In genomic region chr2:150911766-150912280, GRCh38 we compare ENCODE assay signal across 8 cellular contexts.
DNase-seq lines count a peak whose midpoint lies in the region; ATAC-seq and TF ChIP-seq lines count a peak whose summit lies in the region.

No MANE protein-coding gene starts in this region.

- H3K4me3 ChIP-seq in left lung, result no peak overlapping the region
- no peak overlapping the region for H3K4me3 ChIP-seq in transverse colon

- intact Hi-C loops in left lung (cut with DNase I), result no loop called here
- intact Hi-C loops in transverse colon (cut with DNase I; ENCODE audit: low total_unique reads), result no loop called here

- DNase-seq in HuH-7 (ENCODE audit: low spot score), result peak; percentile 28
- peak; percentile 24 for DNase-seq in brain pericyte (ENCODE audit: low read depth, low spot score)
- DNase-seq in left lung, result peak; percentile 43 to 64
- peak; percentile 34 for DNase-seq in transverse colon
- no peak for DNase-seq in NK-92 treated with Interleukin-12 subunit alpha and Interleukin-12 subunit beta, amount 100 ng/mL, for 24 hours (lab: John Stamatoyannopoulos, UW)
- DNase-seq in foreskin melanocyte, result no peak

- no peaks in the 10 kb centered on the region for H3K9me3 ChIP-seq in left lung
- H3K9me3 ChIP-seq in transverse colon, result no peaks in the 10 kb centered on the region

- TF ChIP-seq POLR2A in transverse colon (IDR thresholded peaks at IDR 0.05), result no peak

- WGBS in transverse colon (ENCODE audit: low coverage in 1 of 2), 2 donors, result 49 to 66% methylated on average over 5 to 9 of the region's 9 CpGs

- H3K27ac ChIP-seq in left lung (peak overlapping the region in 1 of 2 donors; percentile 46), transverse colon (peak overlapping the region in 3 of 4 donors; percentile 0 to 52 (median 44))

- no peak for TF ChIP-seq EP300 in transverse colon (IDR thresholded peaks at IDR 0.05; ENCODE audit: low read depth)

- H3K36me3 ChIP-seq in left lung (no peaks in the 10 kb centered on the region), transverse colon (no peaks in the 10 kb centered on the region)

- H3K27me3 ChIP-seq in left lung, result no peaks in the 10 kb centered on the region
- no peaks in the 10 kb centered on the region for H3K27me3 ChIP-seq in transverse colon

- in situ Hi-C loops in transverse colon (cut with MboI; ENCODE audit: low pct_ligation_motif_present in 1 of 4, low pct_unique_long_range_greater_than_20kb in 1 of 4, low sequenced_read_pairs in 3 of 4), result no loop called here

- ATAC-seq in left lung (peak; percentile 85), GM19328 (IDR thresholded peaks at IDR 0.05; ENCODE audit: unreplicated experiment) (no peak), GM21528 (IDR thresholded peaks at IDR 0.05; ENCODE audit: low FRiP score, unreplicated experiment) (no peak)

- TF ChIP-seq CTCF in left lung (IDR thresholded peaks at IDR 0.05), result no peak
- no peak for TF ChIP-seq CTCF in transverse colon (IDR thresholded peaks at IDR 0.05)

- H3K4me1 ChIP-seq in left lung, result no peaks in the 10 kb centered on the region
- H3K4me1 ChIP-seq in transverse colon, result no peaks in the 10 kb centered on the region

Comparison
In these comparisons a context has a peak if more than half of its experiments do, and no peak if none do; other contexts are left out.
1. DNase-seq: peak in HuH-7 (single experiment), brain pericyte (single experiment), left lung (2 of 2) and transverse colon (single experiment); none in NK-92 treated with Interleukin-12 subunit alpha and Interleukin-12 subunit beta, amount 100 ng/mL, for 24 hours (single experiment) and foreskin melanocyte (single experiment).